ENCODE assay signal across 1 cellular context in the genomic region with DNA sequence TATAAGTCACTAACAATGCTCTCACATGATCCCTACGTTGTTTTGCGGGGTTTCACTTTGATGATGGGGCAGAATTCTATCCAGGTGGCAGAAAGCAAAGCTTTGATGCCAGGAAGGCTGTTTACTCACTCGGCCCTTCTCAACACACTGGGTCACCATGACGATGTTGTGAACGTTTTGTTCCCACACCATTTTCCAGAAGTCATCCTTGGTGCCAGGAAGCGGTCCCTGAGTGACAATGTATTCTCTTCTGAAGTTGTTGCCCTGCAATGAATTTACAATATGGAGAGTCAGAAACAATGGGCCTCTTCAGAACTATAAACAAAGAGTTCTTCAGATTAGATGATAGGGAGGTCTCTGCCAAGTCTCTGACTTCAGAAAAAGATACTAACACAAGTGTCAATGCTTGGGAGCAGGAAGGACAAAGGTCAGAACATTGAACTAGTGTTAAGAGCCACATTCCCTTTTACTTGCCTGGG.
TF ChIP-seq lines count a peak whose summit lies in the region.

No MANE protein-coding gene starts in this region.

TF ChIP-seq in WTC11, 78 proteins besides CTCF, POLR2A, EP300 and RAD21 (continued from another document):
- TF ChIP-seq, protein P1, sequence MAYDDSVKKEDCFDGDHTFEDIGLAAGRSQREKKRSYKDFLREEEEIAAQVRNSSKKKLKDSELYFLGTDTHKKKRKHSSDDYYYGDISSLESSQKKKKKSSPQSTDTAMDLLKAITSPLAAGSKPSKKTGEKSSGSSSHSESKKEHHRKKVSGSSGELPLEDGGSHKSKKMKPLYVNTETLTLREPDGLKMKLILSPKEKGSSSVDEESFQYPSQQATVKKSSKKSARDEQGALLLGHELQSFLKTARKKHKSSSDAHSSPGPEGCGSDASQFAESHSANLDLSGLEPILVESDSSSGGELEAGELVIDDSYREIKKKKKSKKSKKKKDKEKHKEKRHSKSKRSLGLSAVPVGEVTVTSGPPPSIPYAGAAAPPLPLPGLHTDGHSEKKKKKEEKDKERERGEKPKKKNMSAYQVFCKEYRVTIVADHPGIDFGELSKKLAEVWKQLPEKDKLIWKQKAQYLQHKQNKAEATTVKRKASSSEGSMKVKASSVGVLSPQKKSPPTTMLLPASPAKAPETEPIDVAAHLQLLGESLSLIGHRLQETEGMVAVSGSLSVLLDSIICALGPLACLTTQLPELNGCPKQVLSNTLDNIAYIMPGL (CRISPR knock-in tag; IDR thresholded peaks at IDR 0.05), result no peak
- TF ChIP-seq FOXP1 (CRISPR knock-in tag; IDR thresholded peaks at IDR 0.05; ENCODE audit: borderline replicate concordance) (no peak), ELF4 (CRISPR knock-in tag; IDR thresholded peaks at IDR 0.05; ENCODE audit: low read depth) (no peak), JAZF1 (CRISPR knock-in tag; IDR thresholded peaks at IDR 0.05) (no peak), MYBL2 (CRISPR knock-in tag; IDR thresholded peaks at IDR 0.05) (no peak), ZNF423 (CRISPR knock-in tag; IDR thresholded peaks at IDR 0.05) (no peak)
- TF ChIP-seq, protein P2, sequence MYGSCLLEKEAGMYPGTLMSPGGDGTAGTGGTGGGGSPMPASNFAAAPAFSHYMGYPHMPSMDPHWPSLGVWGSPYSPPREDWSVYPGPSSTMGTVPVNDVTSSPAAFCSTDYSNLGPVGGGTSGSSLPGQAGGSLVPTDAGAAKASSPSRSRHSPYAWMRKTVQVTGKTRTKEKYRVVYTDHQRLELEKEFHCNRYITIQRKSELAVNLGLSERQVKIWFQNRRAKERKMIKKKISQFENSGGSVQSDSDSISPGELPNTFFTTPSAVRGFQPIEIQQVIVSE (CRISPR knock-in tag; IDR thresholded peaks at IDR 0.05; ENCODE audit: borderline replicate concordance), result no peak
